In the genomic region with DNA sequence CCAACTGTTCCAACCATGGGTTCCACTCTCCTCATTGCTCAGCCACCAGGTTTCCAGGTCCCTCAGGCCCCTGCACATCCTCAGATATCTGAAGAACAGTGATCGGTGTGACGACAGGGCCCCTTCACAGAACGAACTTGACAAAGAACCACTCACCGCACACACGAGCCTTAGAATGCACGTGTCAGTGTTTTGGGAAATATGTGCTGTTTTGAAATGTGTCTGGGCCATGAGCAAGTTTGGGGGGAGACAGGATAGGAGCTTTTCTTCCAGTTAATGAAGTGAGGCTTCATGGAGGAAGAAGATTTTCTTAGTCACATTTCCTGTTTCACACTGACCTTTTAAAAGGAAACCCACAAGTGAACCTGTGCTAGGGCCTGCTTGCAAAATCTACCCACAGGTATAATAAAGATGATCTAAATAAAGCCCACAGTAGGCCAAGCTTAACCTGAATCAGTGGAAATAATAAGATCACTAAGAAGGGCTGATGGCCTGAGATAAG, we compare ENCODE assay signal across 8 cellular contexts. TPM values are rescaled to one million over a fixed set of nuclear protein-coding genes. Genes with fewer than 3 reads are reported as not detected.
DNase-seq lines count a peak whose midpoint lies in the region; ATAC-seq and TF ChIP-seq lines count a peak whose summit lies in the region.

No MANE protein-coding gene starts in this region.

- TF ChIP-seq CTCF in WERI-Rb-1 (IDR thresholded peaks at IDR 0.05; ENCODE audit: low read depth, low read length): no peak

- POLR2A ChIA-PET in activated naive CD8-positive, alpha-beta T cell treated with anti-CD3 and anti-CD28 coated beads, Interleukin-2, amount 10 ng/mL, durations not matched to agents 7 days and 5 days (lab: Charles Lee): interaction anchor here (1.2 to 4.0 kb wide), 8 partner anchors 46 to 81 kb away, joined by 3 to 26 read pairs (median 6); a partner anchor contains a TSS

- peak overlapping the region; percentile 73 for H3K27ac Mint-ChIP-seq in activated naive CD8-positive, alpha-beta T cell treated with anti-CD3 and anti-CD28 coated beads, Interleukin-2, amount 10 ng/mL, durations not matched to agents 7 days and 5 days

- H3K9me3 ChIP-seq in WERI-Rb-1 (ENCODE audit: severe bottlenecking): no peaks in the 10 kb centered on the region

- peaks cover 2% of the 10 kb centered on the region for H3K27me3 Mint-ChIP-seq in activated naive CD8-positive, alpha-beta T cell treated with anti-CD3 and anti-CD28 coated beads, Interleukin-2, amount 10 ng/mL, durations not matched to agents 7 days and 5 days

- no peaks in the 10 kb centered on the region for H3K27me3 ChIP-seq in WERI-Rb-1 (ENCODE audit: insufficient read depth, low read depth, severe bottlenecking)

- no peak overlapping the region for H3K27ac ChIP-seq in WERI-Rb-1

- peak; percentile 71 for ATAC-seq in GM21423 (IDR thresholded peaks at IDR 0.05; ENCODE audit: unreplicated experiment)
- peak; percentile 74 for ATAC-seq in activated naive CD8-positive, alpha-beta T cell treated with anti-CD3 and anti-CD28 coated beads, Interleukin-2, amount 10 ng/mL, durations not matched to agents 7 days and 5 days (ENCODE audit: low read depth)

- DNase-seq in NOMO-1 (lab: John Stamatoyannopoulos, UW; ENCODE audit: unreplicated experiment in 2 of 2) (peak; percentile 81 to 91), NCI-H524 treated with DMSO at 0.1 percent for 48 hours (lab: John Stamatoyannopoulos, UW) (no peak), NCI-H2196 (lab: John Stamatoyannopoulos, UW; ENCODE audit: unreplicated experiment) (no peak), WERI-Rb-1 (no peak), nucleus accumbens (lab: John Stamatoyannopoulos, UW) (no peak)
- DNase-seq in activated naive CD8-positive, alpha-beta T cell treated with anti-CD3 and anti-CD28 coated beads, Interleukin-2, amount 10 ng/mL, durations not matched to agents 7 days and 5 days: peak; percentile 47
- DNase-seq in stimulated activated CD4-positive, alpha-beta T cell treated with anti-CD3 and anti-CD28 coated beads, Interleukin-4, amount 100 ng/mL, for 4 hours: peak; percentile 11 to 65

- peaks cover 32% of the 10 kb centered on the region for H3K4me1 Mint-ChIP-seq in activated naive CD8-positive, alpha-beta T cell treated with anti-CD3 and anti-CD28 coated beads, Interleukin-2, amount 10 ng/mL, durations not matched to agents 7 days and 5 days

- H3K4me3 ChIP-seq in WERI-Rb-1 (ENCODE audit: low read depth, low read length): no peak overlapping the region

- H3K36me3 ChIP-seq in WERI-Rb-1: no peaks in the 10 kb centered on the region

- no peaks in the 10 kb centered on the region for H3K9me3 Mint-ChIP-seq in activated naive CD8-positive, alpha-beta T cell treated with anti-CD3 and anti-CD28 coated beads, Interleukin-2, amount 10 ng/mL, durations not matched to agents 7 days and 5 days

- H3K4me3 Mint-ChIP-seq in activated naive CD8-positive, alpha-beta T cell treated with anti-CD3 and anti-CD28 coated beads, Interleukin-2, amount 10 ng/mL, durations not matched to agents 7 days and 5 days: peak overlapping the region; percentile 27

- no peaks in the 10 kb centered on the region for H3K36me3 Mint-ChIP-seq in activated naive CD8-positive, alpha-beta T cell treated with anti-CD3 and anti-CD28 coated beads, Interleukin-2, amount 10 ng/mL, durations not matched to agents 7 days and 5 days

RNA-seq across cellular contexts. Expression of a gene that starts 58.6 kb away (rescaled TPM):
- 100 to 1,000 TPM; 114 to 130 TPM for total RNA-seq in activated naive CD8-positive, alpha-beta T cell treated with anti-CD3 and anti-CD28 coated beads, Interleukin-2, amount 10 ng/mL, durations not matched to agents 7 days and 5 days

Comparison
In these comparisons a context has a peak if more than half of its experiments do, and no peak if none do; other contexts are left out.
1. DNase-seq: peak in NOMO-1 (2 of 2), activated naive CD8-positive, alpha-beta T cell treated with anti-CD3 and anti-CD28 coated beads, Interleukin-2, amount 10 ng/mL, durations not matched to agents 7 days and 5 days (single experiment) and stimulated activated CD4-positive, alpha-beta T cell treated with anti-CD3 and anti-CD28 coated beads, Interleukin-4, amount 100 ng/mL, for 4 hours (2 of 2); none in NCI-H524 treated with DMSO at 0.1 percent for 48 hours (single experiment), NCI-H2196 (single experiment), WERI-Rb-1 (single experiment) and nucleus accumbens (0 of 56).